28 cellular contexts compared by ENCODE assay signal in genomic region chr9:2771101-2771500, GRCh38. TPM values are rescaled to one million over a fixed set of nuclear protein-coding genes. Genes with fewer than 3 reads are reported as not detected.
DNase-seq lines count a peak whose midpoint lies in the region; ATAC-seq and TF ChIP-seq lines count a peak whose summit lies in the region.
"Had no signal": no experiment of that assay in that cellular context is flagged by ENCODE, and none has a peak within 500 bp of the region (broad histone marks: within the 10 kb centered on the region; RNA-seq: fewer than 3 reads in every experiment).

No MANE protein-coding gene starts in this region.

- peaks cover 12% of the 10 kb centered on the region for H3K36me3 ChIP-seq in GM23338 (ENCODE audit: insufficient read depth)
- H3K36me3 ChIP-seq in body of pancreas (replicated peaks in 1 of 2; ENCODE audit: insufficient read depth in 1 of 2, low read depth in 2 of 2) = no peaks in the 10 kb centered on the region
- H3K36me3 ChIP-seq in neural cell (ENCODE audit: insufficient read depth, low read length) = peaks cover 4% of the 10 kb centered on the region

- peaks cover 4% of the 10 kb centered on the region; the same call in 1 of the 2 replicates for H3K9me2 ChIP-seq in GM23338 (ENCODE audit: insufficient read depth)
- no peaks in the 10 kb centered on the region for H3K9me2 ChIP-seq in neural cell (ENCODE audit: insufficient read depth, low read length)

- no peaks in the 10 kb centered on the region for H3K27me3 ChIP-seq in GM23338 (ENCODE audit: insufficient read depth)
- H3K27me3 ChIP-seq in body of pancreas = no peaks in the 10 kb centered on the region
- H3K27me3 ChIP-seq in neural cell (ENCODE audit: insufficient read depth, low read depth, low read length) = no peaks in the 10 kb centered on the region
- H3K27me3 ChIP-seq: dorsolateral prefrontal cortex, Peyer's patch, right atrium auricular region, SJSA1, vagina had no signal

- intact Hi-C loops in body of pancreas (cut with DNase I) = no loop called here

- TF ChIP-seq RAD21 in neural cell (conservative IDR thresholded peaks at IDR 0.05) = no peak

- DNase-seq in GM23338 (ENCODE audit: low spot score) (no peak), NCI-H146 treated with DMSO at 0.1 percent for 48 hours (lab: John Stamatoyannopoulos, UW; ENCODE audit: unreplicated experiment) (peak; percentile 82), body of pancreas (peak in 1 of 4 donors; percentile 20), cortex of kidney (lab: John Stamatoyannopoulos, UW) (no peak), SIG-M5 treated with dmso at 0.1 percent for 504 hours (lab: John Stamatoyannopoulos, UW; ENCODE audit: unreplicated experiment) (no peak)
- DNase-seq: activated CD4-positive, alpha-beta T cell treated with anti-CD3 and anti-CD28 coated beads, Interleukin-2, amount 10 ng/mL, durations not matched to agents 7 days and 5 days; activated naive CD4-positive, alpha-beta T cell treated with anti-CD3 and anti-CD28 coated beads, Interleukin-2, amount 10 ng/mL, durations not matched to agents 7 days and 5 days; activated T-cell treated with anti-CD3 and anti-CD28 coated beads, Interleukin-2, amount 50 U/mL, for 48 hours; dorsolateral prefrontal cortex; head of caudate nucleus; left cardiac atrium; MM.1S; naive B cell; NCI-H1417; NCI-H526; Peyer's patch; stimulated activated CD4-positive, alpha-beta T cell treated with anti-CD3 and anti-CD28 coated beads, Interleukin-12 subunit alpha, Interleukin-12 subunit beta, amount 100 ng/mL, for 4 hours; stimulated activated CD4-positive, alpha-beta T cell treated with anti-CD3 and anti-CD28 coated beads, Interleukin-4, amount 100 ng/mL, for 4 hours; stimulated activated naive CD8-positive, alpha-beta T cell treated with anti-CD3 and anti-CD28 coated beads, Interleukin-15, Interleukin-2, amounts not matched to agents 100 U/mL and 50 U/mL, for 24 hours had no signal

- WGBS in body of pancreas, 2 donors = 11 to 20% methylated on average over 4 of the region's 4 CpGs

- H3F3A ChIP-seq in GM23338 (replicated peaks; ENCODE audit: low read depth) (no peaks in the 10 kb centered on the region), neural cell (ENCODE audit: insufficient read depth, low read length, poor library complexity, severe bottlenecking) (no peaks in the 10 kb centered on the region)

- no peak overlapping the region for H3K9ac ChIP-seq in neural cell (ENCODE audit: low read length)

- H3K4me1 ChIP-seq in GM23338 (ENCODE audit: insufficient read depth) (peaks cover 23% of the 10 kb centered on the region), body of pancreas (peaks cover 29% of the 10 kb centered on the region)
- H3K4me1 ChIP-seq: Peyer's patch, SJSA1, vagina had no signal

- ATAC-seq in GM23338 = no peak
- peak; percentile 68 for ATAC-seq in body of pancreas
- no peak for ATAC-seq in GM19023 (IDR thresholded peaks at IDR 0.05; ENCODE audit: unreplicated experiment)
- ATAC-seq: stimulated activated naive CD8-positive, alpha-beta T cell treated with anti-CD3 and anti-CD28 coated beads, Interleukin-15, Interleukin-2, amounts not matched to agents 100 U/mL and 50 U/mL, for 24 hours had no signal

- H3K79me2 ChIP-seq in GM23338 (replicated peaks; ENCODE audit: insufficient read depth) (peaks cover 22% of the 10 kb centered on the region), neural cell (replicated peaks; ENCODE audit: insufficient read depth, low read length) (no peaks in the 10 kb centered on the region)

- no peak overlapping the region for H3K27ac Mint-ChIP-seq in GM23338
- H3K27ac Mint-ChIP-seq: activated CD4-positive, alpha-beta T cell treated with anti-CD3 and anti-CD28 coated beads, Interleukin-2, amount 10 ng/mL, durations not matched to agents 7 days and 5 days; activated naive CD4-positive, alpha-beta T cell treated with anti-CD3 and anti-CD28 coated beads, Interleukin-2, amount 10 ng/mL, durations not matched to agents 7 days and 5 days had no signal

- no peaks in the 10 kb centered on the region for H4K20me1 ChIP-seq in GM23338 (replicated peaks; ENCODE audit: insufficient read depth)
- H4K20me1 ChIP-seq in neural cell (ENCODE audit: insufficient read depth) = no peaks in the 10 kb centered on the region

- peaks cover under 1% of the 10 kb centered on the region for H3K27me3 Mint-ChIP-seq in GM23338 (ENCODE audit: insufficient read depth, low read depth, poor library complexity)
- H3K27me3 Mint-ChIP-seq: activated CD4-positive, alpha-beta T cell treated with anti-CD3 and anti-CD28 coated beads, Interleukin-2, amount 10 ng/mL, durations not matched to agents 7 days and 5 days; activated naive CD4-positive, alpha-beta T cell treated with anti-CD3 and anti-CD28 coated beads, Interleukin-2, amount 10 ng/mL, durations not matched to agents 7 days and 5 days; naive B cell had no signal

- peaks cover 15% of the 10 kb centered on the region for H3K4me1 Mint-ChIP-seq in GM23338

- TF ChIP-seq POLR2A in body of pancreas (IDR thresholded peaks at IDR 0.05) = no peak

- H3K4me3 ChIP-seq in GM23338 (no peak overlapping the region), body of pancreas (no peak overlapping the region), neural cell (ENCODE audit: low read length) (no peak overlapping the region)
- H3K4me3 ChIP-seq: dorsolateral prefrontal cortex, Peyer's patch, right atrium auricular region, SJSA1, thoracic aorta, vagina had no signal

- H3K4me3 Mint-ChIP-seq in GM23338 = no peak overlapping the region
- H3K4me3 Mint-ChIP-seq: activated CD4-positive, alpha-beta T cell treated with anti-CD3 and anti-CD28 coated beads, Interleukin-2, amount 10 ng/mL, durations not matched to agents 7 days and 5 days; activated naive CD4-positive, alpha-beta T cell treated with anti-CD3 and anti-CD28 coated beads, Interleukin-2, amount 10 ng/mL, durations not matched to agents 7 days and 5 days; naive B cell had no signal

- H3K9me3 ChIP-seq in body of pancreas (no peaks in the 10 kb centered on the region), neural cell (ENCODE audit: low read length) (peaks cover 3% of the 10 kb centered on the region)
- H3K9me3 ChIP-seq: SJSA1 had no signal

- no peak for TF ChIP-seq CTCF in GM23338 (conservative IDR thresholded peaks at IDR 0.05; ENCODE audit: low read depth in 2 of 2)
- no peak for TF ChIP-seq CTCF in body of pancreas (IDR thresholded peaks at IDR 0.05)
- no peak for TF ChIP-seq CTCF in neural cell (IDR thresholded peaks at IDR 0.05; ENCODE audit: poor library complexity, severe bottlenecking)

- peaks cover 26% of the 10 kb centered on the region; the same call in 2 of the 3 replicates for H3K9me3 Mint-ChIP-seq in GM23338

- H3K4me2 ChIP-seq in GM23338 (no peak overlapping the region), neural cell (ENCODE audit: low read length) (no peak overlapping the region)

- H3K36me3 Mint-ChIP-seq in GM23338 (ENCODE audit: low read depth) = peaks cover 57% of the 10 kb centered on the region

- 0 out of 2 replicates have a peak overlapping the region, but pooled peaks have one; percentile 40 for H3K27ac ChIP-seq in GM23338 (ENCODE audit: low read depth)
- peak overlapping the region in 1 of 4 donors; percentile 50 for H3K27ac ChIP-seq in body of pancreas
- peak overlapping the region; percentile 51 for H3K27ac ChIP-seq in neural cell (ENCODE audit: low read length)
- H3K27ac ChIP-seq: C4-2B, dorsolateral prefrontal cortex, Peyer's patch, SJSA1, thoracic aorta, vagina had no signal

- H2AFZ ChIP-seq in GM23338 (no peak overlapping the region), neural cell (ENCODE audit: low read depth, low read length) (no peak overlapping the region)

- TF ChIP-seq EP300 in neural cell (conservative IDR thresholded peaks at IDR 0.05; ENCODE audit: poor library complexity, severe bottlenecking) = no peak

TF ChIP-seq in GM23338, 12 proteins besides CTCF, POLR2A, EP300 and RAD21 (continues in another document):
- TF ChIP-seq STAT1 (IDR thresholded peaks at IDR 0.05; ENCODE audit: unreplicated experiment) = no peak

TF ChIP-seq in neural cell, 6 proteins besides CTCF, POLR2A, EP300 and RAD21:
- no peak for TF ChIP-seq TAF1 (IDR thresholded peaks at IDR 0.05; ENCODE audit: low read depth)
- no peak for TF ChIP-seq REST (IDR thresholded peaks at IDR 0.05; ENCODE audit: borderline replicate concordance)
- TF ChIP-seq MXI1 (conservative IDR thresholded peaks at IDR 0.05; ENCODE audit: poor library complexity, severe bottlenecking) = no peak
- TF ChIP-seq EZH2 (IDR thresholded peaks at IDR 0.05; ENCODE audit: borderline replicate concordance, insufficient read depth, low read length, poor library complexity, severe bottlenecking) = no peak
- no peak for TF ChIP-seq POLR2AphosphoS5 (IDR thresholded peaks at IDR 0.05)
- TF ChIP-seq SMC3 (conservative IDR thresholded peaks at IDR 0.05; ENCODE audit: poor library complexity) = no peak
TF ChIP-seq in neural cell: peak in this region for 0.

RNA-seq across cellular contexts. Expression of gene KCNV2, which starts 53.8 kb away (rescaled TPM):
- total RNA-seq in GM23338 (2014; rRNA removed; shearing (Covaris generic)) = not detected in 2 replicates
- polyA plus RNA-seq in GM23338 (2016; fragmentation: Nextera tagmentation; extraction: Ambion mirVana) (0.38 and 0.60 TPM in 2 replicates), neural cell (not detected in 2 replicates)
- total RNA-seq in body of pancreas = not detected
- 0.24 TPM in 1 of 2 replicates, not detected in the other for polyA minus RNA-seq in neural cell
- total RNA-seq: activated CD4-positive, alpha-beta T cell treated with anti-CD3 and anti-CD28 coated beads, Interleukin-2, amount 10 ng/mL, durations not matched to agents 7 days and 5 days; left cardiac atrium; osteocyte; Peyer's patch; right atrium auricular region; SJSA1; T-helper 1 cell treated with Interleukin-12 subunit alpha and Interleukin-12 subunit beta and Interleukin-4 antibody, amounts not matched to agents 30 ng/mL and 1 ng/mL, for 36 hours; thoracic aorta; vagina had no signal
